8 cellular contexts compared by ENCODE assay signal in genomic region chr17:56960596-56961538, GRCh38. TPM values are rescaled to one million over a fixed set of nuclear protein-coding genes. Genes with fewer than 3 reads are reported as not detected.
DNase-seq lines count a peak whose midpoint lies in the region; ATAC-seq and TF ChIP-seq lines count a peak whose summit lies in the region.

COIL (minus strand) TSS chr17:56961050; CDS start chr17:56961019, 31 bp downstream.

- no peaks in the 10 kb centered on the region for H3K27me3 ChIP-seq in CD4-positive, alpha-beta memory T cell (ENCODE audit: insufficient read depth, low read length)
- H3K27me3 ChIP-seq in dorsolateral prefrontal cortex (no peaks in the 10 kb centered on the region), lower lobe of right lung (ENCODE audit: low read depth) (no peaks in the 10 kb centered on the region)

- peak within 1 kb of the TSS; percentile 65 to 96 (median 94) for H3K27ac Mint-ChIP-seq in CD4-positive, alpha-beta memory T cell

- H3K27me3 Mint-ChIP-seq in CD4-positive, alpha-beta memory T cell = peaks cover 0 to 1% of the 10 kb centered on the region in 2 donors

- CTCF ChIA-PET in CD4-positive, alpha-beta memory T cell (lab: Charles Lee; ENCODE audit: partially characterized antibody) = interaction anchor here (0.7 to 1.5 kb wide), 6 partner anchors 9 to 143 kb away, joined by 3 to 7 read pairs (median 4); no protein-coding TSS in a partner anchor

- POLR2A ChIA-PET in CD4-positive, alpha-beta memory T cell (lab: Charles Lee; ENCODE audit: partially characterized antibody) = interaction anchor here (0.7 to 1.6 kb wide), 5 partner anchors 16 to 126 kb away, joined by 3 to 8 read pairs (median 5); partner anchors contain the start of genes SCPEP1 and TRIM25

- H3K4me3 Mint-ChIP-seq in CD4-positive, alpha-beta memory T cell = peak within 1 kb of the TSS; percentile 78 to 91 (median 89)

- H3K36me3 ChIP-seq in CD4-positive, alpha-beta memory T cell (ENCODE audit: insufficient read depth, low read length) = no peaks in the 10 kb centered on the region
- peaks cover 6% of the 10 kb centered on the region for H3K36me3 ChIP-seq in lower lobe of right lung

- H3K4me1 ChIP-seq in CD4-positive, alpha-beta memory T cell (ENCODE audit: insufficient read depth, low read length) = peaks cover 20% of the 10 kb centered on the region
- H3K4me1 ChIP-seq in lower lobe of right lung = peaks cover 18% of the 10 kb centered on the region

- peak; percentile 90 to 93 (median 91) for DNase-seq in CD4-positive, alpha-beta memory T cell
- DNase-seq in NCI-H774 (lab: John Stamatoyannopoulos, UW) (peak; percentile 95), dorsolateral prefrontal cortex (peak; percentile 88 to 96 (median 94)), lower lobe of right lung (peak; percentile 95)
- DNase-seq in activated CD4-positive, alpha-beta T cell treated with anti-CD3 and anti-CD28 coated beads, Interleukin-2, amount 50 U/mL, for 48 hours = peak; percentile 95 to 96
- peak; percentile 85 to 92 (median 92) for DNase-seq in stimulated activated CD4-positive, alpha-beta T cell treated with anti-CD3 and anti-CD28 coated beads, TNF-alpha, amount 100 ng/mL, for 24 hours (ENCODE audit: low read depth in 3 of 3)

- H3K4me1 Mint-ChIP-seq in CD4-positive, alpha-beta memory T cell = peaks cover 10 to 29% (median 21%) of the 10 kb centered on the region in 4 donors

- no peaks in the 10 kb centered on the region for H3K9me3 ChIP-seq in CD4-positive, alpha-beta memory T cell (ENCODE audit: control insufficient read depth in 1 of 2, low read length in 2 of 2)
- H3K9me3 ChIP-seq in lower lobe of right lung = no peaks in the 10 kb centered on the region

- peak within 1 kb of the TSS; percentile 87 for H3K27ac ChIP-seq in CD4-positive, alpha-beta memory T cell (ENCODE audit: low read depth, low read length)
- H3K27ac ChIP-seq in dorsolateral prefrontal cortex (peak within 1 kb of the TSS in 57 of 59 donors; percentile 21 to 97 (median 84)), lower lobe of right lung (peak within 1 kb of the TSS; percentile 84)

- peak within 1 kb of the TSS; percentile 81 to 82 for H3K4me3 ChIP-seq in CD4-positive, alpha-beta memory T cell (ENCODE audit: low read length in 2 of 2)
- peak within 1 kb of the TSS; percentile 49 to 91 (median 76) for H3K4me3 ChIP-seq in dorsolateral prefrontal cortex
- peak within 1 kb of the TSS; percentile 72 for H3K4me3 ChIP-seq in lower lobe of right lung

- H3K9me3 Mint-ChIP-seq in CD4-positive, alpha-beta memory T cell = no peaks in the 10 kb centered on the region

- intact Hi-C loops in CD4-positive, alpha-beta memory T cell (cut with micrococcal nuclease) = loop anchor here (1.0 to 5.0 kb wide), 7 partner anchors 18 to 369 kb away; partner anchors contain the start of genes AKAP1, C17orf67, DGKE and NOG
- intact Hi-C loops in dorsolateral prefrontal cortex (cut with DNase I) = loop anchor here in 1 of 2 donors (2.0 kb wide), 1 partner anchor 18 kb away; the partner anchor contains the start of gene SCPEP1
- intact Hi-C loops in lower lobe of right lung (cut with DNase I) = no loop called here

- H3K36me3 Mint-ChIP-seq in CD4-positive, alpha-beta memory T cell = no peaks in the 10 kb centered on the region

- TF ChIP-seq CTCF in dorsolateral prefrontal cortex (IDR thresholded peaks at IDR 0.05 in 54 of 56, conservative IDR thresholded peaks at IDR 0.05 in 2 of 56; ENCODE audit: low read depth in 1 of 56, partially characterized antibody in 56 of 56) (peak; percentile 96 to 100 (median 99)), lower lobe of right lung (IDR thresholded peaks at IDR 0.05) (peak; percentile 100)

- ATAC-seq in GM19397 (IDR thresholded peaks at IDR 0.05; ENCODE audit: unreplicated experiment) = peak; percentile 97
- peak; percentile 92 for ATAC-seq in HG03571 (IDR thresholded peaks at IDR 0.05; ENCODE audit: unreplicated experiment)
- peak; percentile 99 to 100 for ATAC-seq in lower lobe of right lung

RNA-seq across cellular contexts. Expression of gene COIL, which starts in this region (rescaled TPM):
- total RNA-seq in CD4-positive, alpha-beta memory T cell = 10 to 100 TPM; 19.1 to 19.6 TPM
- 10 to 100 TPM; 14.4 to 15.3 TPM for polyA plus RNA-seq in CD4-positive, alpha-beta memory T cell
- 10 to 100 TPM in 116 of 120 experiments, 1 to 10 TPM in 4; 7.0 to 17.4 (median 13.3) TPM for total RNA-seq in dorsolateral prefrontal cortex
- total RNA-seq in lower lobe of right lung = 12.4 TPM

Comparison
In these comparisons a context has a peak if more than half of its experiments do, and no peak if none do; other contexts are left out.
1. Peak in every context shown above with its lines: DNase-seq, ATAC-seq, H3K4me3 ChIP-seq and H3K27ac ChIP-seq.